3 cellular contexts compared by ENCODE assay signal in the genomic region with DNA sequence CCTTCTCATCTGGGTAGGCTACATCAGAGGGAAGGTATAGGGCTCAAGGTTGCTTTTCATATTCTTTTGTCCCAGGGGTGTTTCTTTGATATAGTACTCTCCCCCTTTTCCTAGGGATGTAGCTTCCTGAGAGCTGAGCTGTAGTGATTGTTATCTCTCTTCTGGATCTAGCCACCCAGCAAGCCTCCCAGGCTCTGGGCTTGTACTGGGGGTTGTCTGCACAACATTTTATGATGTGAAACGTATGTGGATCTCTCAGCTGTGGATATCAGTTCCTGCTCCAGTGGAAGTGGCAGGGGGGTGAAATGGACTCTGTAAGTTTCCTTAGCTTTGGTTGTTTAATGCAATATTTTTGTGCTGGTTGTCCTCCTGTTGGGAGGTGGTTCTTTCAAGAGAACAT.
"Had no signal": no experiment of that assay in that cellular context is flagged by ENCODE, and none has a peak within 500 bp of the region (broad histone marks: within the 10 kb centered on the region; RNA-seq: fewer than 3 reads in every experiment).

No MANE protein-coding gene starts in this region.

- H3K4me3 ChIP-seq: GM12878 had no signal

- DNase-seq: GDM1, GF-D8 had no signal

- ATAC-seq: GM12878 had no signal
